Comparison of ENCODE assay signal across 7 cellular contexts in the genomic region with DNA sequence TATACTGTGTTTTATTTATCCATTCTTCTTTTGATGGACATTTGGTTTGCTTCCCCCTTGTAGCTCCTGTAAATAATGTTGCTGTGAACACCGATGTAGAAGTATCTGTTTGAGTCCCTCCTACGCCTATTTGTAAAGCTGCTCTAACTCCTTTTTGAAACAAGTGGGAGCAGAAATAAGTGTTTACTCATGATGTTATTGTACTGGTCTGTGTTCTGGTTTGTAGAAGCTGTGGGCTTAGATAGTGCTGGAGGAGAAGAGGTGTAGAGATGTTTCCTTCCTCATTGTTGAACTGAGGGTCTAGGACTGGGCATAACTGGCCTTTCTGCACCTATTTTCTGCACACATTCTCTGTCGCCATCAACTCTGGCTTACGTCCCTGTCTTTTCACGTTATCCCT.
DNase-seq lines count a peak whose midpoint lies in the region; ATAC-seq, FAIRE-seq and TF ChIP-seq lines count a peak whose summit lies in the region.
"Not testable (repeated sequence)": the region's sequence is repeated elsewhere in the genome, so short reads cannot be mapped to it uniquely, and the experiment has no call there.

No MANE protein-coding gene starts in this region.

- not testable (repeated sequence) for H3K9me3 ChIP-seq in cardiac muscle cell (ENCODE audit: low read depth)

- not testable (repeated sequence) for ATAC-seq in WTC11

- H3K4me1 ChIP-seq in cardiac muscle cell (ENCODE audit: low read depth), result not testable (repeated sequence)

- H3K9me3 Mint-ChIP-seq in WTC11; chondrocyte (ENCODE audit: low read depth); mesothelial cell of epicardium; nephron progenitor cell: not testable (repeated sequence)

- TF ChIP-seq CTCF in WTC11 (IDR thresholded peaks at IDR 0.05); chondrocyte (IDR thresholded peaks at IDR 0.05); cardiac muscle cell (IDR thresholded peaks at IDR 0.05; ENCODE audit: low read depth, low read length); mesothelial cell of epicardium (IDR thresholded peaks at IDR 0.05; ENCODE audit: unreplicated experiment); nephron progenitor cell (IDR thresholded peaks at IDR 0.05): not testable (repeated sequence)

- H3K27me3 ChIP-seq in cardiac muscle cell, result not testable (repeated sequence)

- H3K27me3 Mint-ChIP-seq in WTC11 (ENCODE audit: low read depth); chondrocyte (ENCODE audit: low read depth); mesothelial cell of epicardium (ENCODE audit: low read depth); nephron progenitor cell (ENCODE audit: low read depth, poor library complexity): not testable (repeated sequence)

- H3K27ac Mint-ChIP-seq in WTC11, result peak overlapping the region; percentile 1
- H3K27ac Mint-ChIP-seq in chondrocyte (ENCODE audit: unreplicated experiment), result peak overlapping the region; percentile 68
- H3K27ac Mint-ChIP-seq in mesothelial cell of epicardium, result peak overlapping the region; percentile 31
- H3K27ac Mint-ChIP-seq in nephron progenitor cell, result peak overlapping the region; percentile 78

- not testable (repeated sequence) for H3K36me3 ChIP-seq in cardiac muscle cell

- DNase-seq in H54 (ENCODE audit: insufficient read length, low spot score); WTC11 (ENCODE audit: low spot score); chondrocyte (ENCODE audit: low spot score); cardiac muscle cell (ENCODE audit: low read depth in 1 of 2, low spot score in 1 of 2); mesothelial cell of epicardium (ENCODE audit: low spot score in 2 of 2, unreplicated experiment in 2 of 2); nephron progenitor cell: not testable (repeated sequence)
- peak; percentile 33 for DNase-seq in NCI-H2029 treated with DMSO at 0.1 percent for 48 hours (lab: John Stamatoyannopoulos, UW)

- POLR2A ChIA-PET in WTC11 (lab: Charles Lee), result not testable (repeated sequence)

- H3K27ac ChIP-seq in cardiac muscle cell, result peak overlapping the region; percentile 22

- not testable (repeated sequence) for H3K4me3 ChIP-seq in cardiac muscle cell

- H3K36me3 Mint-ChIP-seq in WTC11, result peaks cover 12% of the 10 kb centered on the region
- H3K36me3 Mint-ChIP-seq in chondrocyte (ENCODE audit: low read depth), result not testable (repeated sequence)
- H3K36me3 Mint-ChIP-seq in mesothelial cell of epicardium, result peaks cover 23% of the 10 kb centered on the region
- H3K36me3 Mint-ChIP-seq in nephron progenitor cell (ENCODE audit: low read depth), result peaks cover 39% of the 10 kb centered on the region

- not testable (repeated sequence) for TF ChIP-seq POLR2A in H54 (IDR thresholded peaks at IDR 0.05; ENCODE audit: low read depth, low read length)

- not testable (repeated sequence) for H3K4me3 Mint-ChIP-seq in WTC11; chondrocyte (ENCODE audit: unreplicated experiment); mesothelial cell of epicardium; nephron progenitor cell

- not testable (repeated sequence) for H3K4me1 Mint-ChIP-seq in WTC11, mesothelial cell of epicardium, nephron progenitor cell
- H3K4me1 Mint-ChIP-seq in chondrocyte (ENCODE audit: low read depth), result peaks cover 15% of the 10 kb centered on the region

- FAIRE-seq in H54 (lab: Jason Lieb, UNC), result peak; percentile 79

- CTCF ChIA-PET in WTC11 (lab: Charles Lee), result interaction anchor here (1.1 to 1.4 kb wide), 2 partner anchors 302 to 455 kb away, joined by 3 read pairs; no protein-coding TSS in a partner anchor

Comparison
In these comparisons a context has a peak if more than half of its experiments do, and no peak if none do; other contexts are left out.
1. H3K27ac Mint-ChIP-seq: peak in every context shown above with its lines; median percentile 78 in nephron progenitor cell; 68 in chondrocyte; 31 in mesothelial cell of epicardium; 1 in WTC11.